Comparison of ENCODE assay signal across 11 cellular contexts in the genomic region with DNA sequence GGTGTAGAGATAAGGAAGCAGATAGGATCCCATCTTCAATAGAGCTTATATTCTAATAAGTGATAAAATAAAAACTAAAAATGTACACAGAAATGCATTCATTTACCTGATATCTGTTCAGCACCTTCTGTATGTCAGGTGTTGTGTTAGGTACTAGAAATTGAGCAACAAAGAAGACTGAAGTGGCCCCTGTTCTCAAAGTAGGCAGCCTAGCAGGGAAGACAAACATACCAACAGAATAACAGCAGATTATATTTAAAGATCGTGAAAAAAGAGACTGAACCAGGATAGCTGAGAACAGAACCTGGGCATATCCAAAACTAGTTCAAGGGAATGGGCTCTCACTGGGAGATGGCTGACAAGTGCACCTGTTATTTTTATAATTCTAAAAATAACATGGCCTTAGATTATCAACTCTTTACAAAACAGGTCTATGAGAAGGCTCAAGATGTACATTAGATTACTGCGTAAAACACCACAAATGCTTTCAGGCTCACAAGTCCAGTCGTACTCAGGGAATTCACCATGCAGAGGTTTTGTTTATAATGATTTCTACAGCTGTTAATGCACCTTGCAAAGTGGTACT. TPM values are rescaled to one million over a fixed set of nuclear protein-coding genes. Genes with fewer than 3 reads are reported as not detected.
DNase-seq lines count a peak whose midpoint lies in the region; ATAC-seq, FAIRE-seq and TF ChIP-seq lines count a peak whose summit lies in the region.
"Had no signal": no experiment of that assay in that cellular context is flagged by ENCODE, and none has a peak within 500 bp of the region (broad histone marks: within the 10 kb centered on the region; RNA-seq: fewer than 3 reads in every experiment).

No MANE protein-coding gene starts in this region.

- no peak for ATAC-seq in left colon
- no peak for ATAC-seq in T-helper 17 cell

- H3K27ac Mint-ChIP-seq in CD8-positive, alpha-beta memory T cell, result no peak overlapping the region
- H3K27ac Mint-ChIP-seq in osteocyte (ENCODE audit: unreplicated experiment) (peak overlapping the region; percentile 97), T-helper 17 cell (no peak overlapping the region)

- no peaks in the 10 kb centered on the region for H3K9me3 Mint-ChIP-seq in CD8-positive, alpha-beta memory T cell
- no peaks in the 10 kb centered on the region for H3K9me3 Mint-ChIP-seq in osteocyte (ENCODE audit: unreplicated experiment)

- H3K79me1 ChIP-seq in H1 (ENCODE audit: low read depth, low read length), result no peaks in the 10 kb centered on the region; the same call in none of the 2 replicates

- FAIRE-seq in H1 (lab: Jason Lieb, UNC), result no peak
- FAIRE-seq: endometrium had no signal

- no peak overlapping the region for H3K4me3 Mint-ChIP-seq in CD8-positive, alpha-beta memory T cell
- H3K4me3 Mint-ChIP-seq in osteocyte (ENCODE audit: unreplicated experiment) (no peak overlapping the region), T-helper 17 cell (no peak overlapping the region)

- H3K18ac ChIP-seq in H1 (ENCODE audit: extremely low read depth, low read length), result no peak overlapping the region

- peaks cover 8% of the 10 kb centered on the region for H3K4me1 ChIP-seq in CD8-positive, alpha-beta memory T cell (ENCODE audit: insufficient read depth, low read length)
- H3K4me1 ChIP-seq in H1 (replicated peaks in 1 of 4; ENCODE audit: control insufficient read depth in 3 of 4, insufficient read depth in 4 of 4, low read length in 3 of 4), result peaks cover 10 to 32% (median 24%) of the 10 kb centered on the region in 4 experiments

- H3K36me3 ChIP-seq in CD8-positive, alpha-beta memory T cell (ENCODE audit: insufficient read depth, low read length), result no peaks in the 10 kb centered on the region
- no peaks in the 10 kb centered on the region for H3K36me3 ChIP-seq in H1 (ENCODE audit: control insufficient read depth in 2 of 4, insufficient read depth in 4 of 4, low read length in 3 of 4)

- no peak overlapping the region; the same call in 1 of the 2 replicates for H2AK5ac ChIP-seq in H1 (ENCODE audit: low read depth, low read length)

- peaks cover 0 to 16% (median 6%) of the 10 kb centered on the region in 3 donors for H3K36me3 Mint-ChIP-seq in CD8-positive, alpha-beta memory T cell
- H3K36me3 Mint-ChIP-seq in osteocyte (ENCODE audit: unreplicated experiment) (peaks cover 5% of the 10 kb centered on the region), T-helper 17 cell (ENCODE audit: low read depth) (peaks cover 2% of the 10 kb centered on the region)

- no peak overlapping the region; a peak in 1 of 7 replicates for H3K9ac ChIP-seq in H1 (replicated peaks in 1 of 4; ENCODE audit: extremely low read depth in 1 of 4, low read depth in 3 of 4, low read length in 3 of 4)

- no peak overlapping the region for H4K8ac ChIP-seq in H1 (ENCODE audit: extremely low read depth, insufficient read depth, low read length)

- no peak for DNase-seq in CD8-positive, alpha-beta memory T cell
- DNase-seq in H1 (ENCODE audit: low read depth in 1 of 2, low spot score in 2 of 2) (no peak), osteocyte (ENCODE audit: extremely low spot score, unreplicated experiment) (no peak), ecto neural progenitor cell (ENCODE audit: low spot score) (no peak), SIG-M5 (lab: John Stamatoyannopoulos, UW) (no peak), left colon (no peak), T-helper 17 cell (no peak)
- DNase-seq: H7, NCI-H2107 had no signal

- H3K27ac ChIP-seq in CD8-positive, alpha-beta memory T cell (ENCODE audit: low read depth, low read length), result peak overlapping the region; percentile 20
- H3K27ac ChIP-seq in H1 (ENCODE audit: low read depth, low read length), result peak overlapping the region; percentile 13; the same call in 1 of the 2 replicates

- H3K56ac ChIP-seq in H1 (replicated peaks; ENCODE audit: insufficient read length, low read depth, low read length), result no peak overlapping the region

- 0 out of 2 replicates have a peak overlapping the region, but pooled peaks have one; percentile 37 for H2BK5ac ChIP-seq in H1 (ENCODE audit: low read depth, low read length)

- CTCF ChIA-PET in CD8-positive, alpha-beta memory T cell (lab: Charles Lee), result no interaction called here
- CTCF ChIA-PET in H1 (lab: Charles Lee; ENCODE audit: partially characterized antibody), result interaction anchor here (1.0 to 1.6 kb wide), 2 partner anchors 13 to 110 kb away, joined by 3 to 6 read pairs; no protein-coding TSS in a partner anchor

- intact Hi-C loops in left colon (cut with DNase I, micrococcal nuclease), result no loop called here

- no peak for TF ChIP-seq POLR2A in H1 (IDR thresholded peaks at IDR 0.05; ENCODE audit: control extremely low read depth in 1 of 2, low read depth in 2 of 2, low read length in 2 of 2)

- no peak overlapping the region for H3K14ac ChIP-seq in H1 (ENCODE audit: insufficient read length)

- TF ChIP-seq RAD21 in Ishikawa (IDR thresholded peaks at IDR 0.05; ENCODE audit: low read depth) (no peak), H1 (IDR thresholded peaks at IDR 0.05 in 1 of 2, conservative IDR thresholded peaks at IDR 0.05 in 1 of 2; ENCODE audit: low read depth in 2 of 2, low read length in 2 of 2) (no peak)

- 55% methylated on average over 3 of the region's 3 CpGs; no CpG with 5 or more reads in 1 of the 2 experiments for WGBS in H1 (ENCODE audit: extremely low coverage in 1 of 2, insufficient coverage in 1 of 2, insufficient read length in 1 of 2, insufficient replicate concordance in 2 of 2, low coverage in 1 of 2, low lambda C conversion rate in 2 of 2, missing lambda C conversion rate in 1 of 2), 2 experiments

- H2BK120ac ChIP-seq in H1 (replicated peaks; ENCODE audit: low read depth, low read length), result no peak overlapping the region

- H3K9me3 ChIP-seq in CD8-positive, alpha-beta memory T cell (ENCODE audit: low read length), result no peaks in the 10 kb centered on the region
- H3K9me3 ChIP-seq in H1 (ENCODE audit: insufficient read depth in 2 of 2, low read depth in 1 of 2, low read length in 1 of 2) (no peaks in the 10 kb centered on the region), T-helper 17 cell (ENCODE audit: control insufficient read depth, low read length, poor library complexity, severe bottlenecking) (no peaks in the 10 kb centered on the region)

- no peaks in the 10 kb centered on the region for H3K27me3 Mint-ChIP-seq in CD8-positive, alpha-beta memory T cell
- H3K27me3 Mint-ChIP-seq in osteocyte (ENCODE audit: unreplicated experiment) (no peaks in the 10 kb centered on the region), T-helper 17 cell (no peaks in the 10 kb centered on the region)

- POLR2A ChIA-PET in CD8-positive, alpha-beta memory T cell (lab: Charles Lee), result no interaction called here
- POLR2A ChIA-PET in H1 (lab: Charles Lee; ENCODE audit: partially characterized antibody), result interaction anchor here (0.9 to 4.9 kb wide), 7 partner anchors 9 to 62 kb away, joined by 3 to 75 read pairs (median 3); partner anchors contain the start of gene ANO6

- H4K91ac ChIP-seq in H1 (replicated peaks; ENCODE audit: insufficient read length, low read length), result no peak overlapping the region

- H3K79me2 ChIP-seq in H1 (ENCODE audit: control insufficient read depth in 1 of 2, insufficient read depth in 2 of 2, low read length in 2 of 2), result peaks cover 2 to 57% of the 10 kb centered on the region in 2 experiments; a peak in 2 of 4 replicates

- H3K23me2 ChIP-seq in H1 (ENCODE audit: low read depth, low read length), result no peaks in the 10 kb centered on the region

- no peaks in the 10 kb centered on the region for H3K27me3 ChIP-seq in CD8-positive, alpha-beta memory T cell (ENCODE audit: insufficient read depth, low read length, poor library complexity, severe bottlenecking)
- H3K27me3 ChIP-seq in H1 (replicated peaks in 1 of 4; ENCODE audit: control insufficient read depth in 3 of 4, extremely low read depth in 1 of 4, insufficient read depth in 3 of 4, low read length in 3 of 4), result no peaks in the 10 kb centered on the region

- H3K4me2 ChIP-seq in H1 (ENCODE audit: insufficient read depth in 1 of 2, low read depth in 2 of 2, low read length in 2 of 2), result peak overlapping the region; percentile 53 to 80

- H2BK15ac ChIP-seq in H1 (ENCODE audit: low read length), result no peak overlapping the region

- no peak for TF ChIP-seq CTCF in H1 (IDR thresholded peaks at IDR 0.05; ENCODE audit: control extremely low read depth in 1 of 3, insufficient read depth in 1 of 3, low read depth in 1 of 3, low read length in 3 of 3)
- TF ChIP-seq CTCF in osteocyte (IDR thresholded peaks at IDR 0.05), result no peak

- H3K4me3 ChIP-seq in CD8-positive, alpha-beta memory T cell (ENCODE audit: low read length), result no peak overlapping the region
- H3K4me3 ChIP-seq in H1 (ENCODE audit: extremely low read depth in 1 of 4, insufficient read depth in 2 of 4, low read depth in 3 of 4, low read length in 4 of 4), result peak overlapping the region in 1 of 4 experiments; percentile 27; a peak in 1 of 8 replicates

- peaks cover 23 to 69% (median 58%) of the 10 kb centered on the region in 3 donors for H3K4me1 Mint-ChIP-seq in CD8-positive, alpha-beta memory T cell
- peaks cover 56% of the 10 kb centered on the region for H3K4me1 Mint-ChIP-seq in osteocyte (ENCODE audit: unreplicated experiment)
- H3K4me1 Mint-ChIP-seq in T-helper 17 cell, result peaks cover 43% of the 10 kb centered on the region

- no peak overlapping the region; the same call in 1 of the 2 replicates for H2BK12ac ChIP-seq in H1 (ENCODE audit: low read depth, low read length)

- no peak for TF ChIP-seq EP300 in Ishikawa (IDR thresholded peaks at IDR 0.05; ENCODE audit: borderline replicate concordance)
- no peak for TF ChIP-seq EP300 in H1 (IDR thresholded peaks at IDR 0.05; ENCODE audit: borderline replicate concordance in 1 of 2, low read depth in 2 of 2, low read length in 2 of 2)

- H3K23ac ChIP-seq in H1 (ENCODE audit: insufficient read length), result no peak overlapping the region

- no peak overlapping the region for H4K5ac ChIP-seq in H1 (ENCODE audit: insufficient read length, low read depth, low read length)

- no peak overlapping the region for H2AFZ ChIP-seq in H1 (ENCODE audit: low read length)

- H4K20me1 ChIP-seq in H1 (replicated peaks in 1 of 2; ENCODE audit: control insufficient read depth in 1 of 2, insufficient read depth in 2 of 2, low read length in 2 of 2), result peaks cover 1 to 2% of the 10 kb centered on the region in 2 experiments

- no peak overlapping the region for H3K4ac ChIP-seq in H1 (replicated peaks; ENCODE audit: insufficient read length, low read depth, low read length)

- H2BK20ac ChIP-seq in H1 (ENCODE audit: low read length), result no peak overlapping the region

RNA-seq across cellular contexts. Expression of gene ANO6, which starts 16.3 kb away (rescaled TPM):
- total RNA-seq in CD8-positive, alpha-beta memory T cell, result 10 to 100 TPM; 19.7 to 20.0 TPM
- polyA plus RNA-seq in CD8-positive, alpha-beta memory T cell, result 26.1 TPM
- 37.6 and 39.7 TPM in 2 replicates for total RNA-seq in H1 (2021; fragmentation: NEBNext Ultra II Directional; extraction: Animal tissue kit (Norgen Biotek cat#: 25700))
- polyA plus RNA-seq in H1 (2011; rRNA removed), result 11.9 and 15.1 TPM in 2 replicates
- 18.0 TPM for polyA plus RNA-seq in H1 (2011; cell fraction: cytosol; rRNA removed)
- 12.8 TPM for polyA plus RNA-seq in H1 (2011; cell fraction: nucleus; rRNA removed)
- 15.8 to 30.8 TPM (median 22.2 TPM) in 4 replicates for polyA plus RNA-seq in H1 (2012, experiment 1 of 2)
- 1.5 TPM for polyA plus RNA-seq in H1 (2012, experiment 2 of 2)
- polyA plus RNA-seq in H1 (2013, experiment 1 of 2), result 50.1 TPM
- 55.0 TPM for polyA plus RNA-seq in H1 (2013, experiment 2 of 2)
- polyA minus RNA-seq in H1 (2011; rRNA and poly(A)+ RNA removed), result 40.5 and 51.2 TPM in 2 replicates
- 23.3 TPM for polyA minus RNA-seq in H1 (2011; cell fraction: cytosol; rRNA and poly(A)+ RNA removed)
- 48.0 TPM for polyA minus RNA-seq in H1 (2011; cell fraction: nucleus; rRNA and poly(A)+ RNA removed)
- total RNA-seq in osteocyte, result 65.5 TPM in 2 replicates
- 10 to 100 TPM; 10.3 to 15.4 TPM for total RNA-seq in left colon
- total RNA-seq in T-helper 17 cell, result 10 to 100 TPM; 32.2 to 69.5 TPM
